Comparison of ENCODE assay signal across 8 cellular contexts in genomic region chr17:79009397-79010303, GRCh38. TPM values are rescaled to one million over a fixed set of nuclear protein-coding genes. Genes with fewer than 3 reads are reported as not detected.
DNase-seq lines count a peak whose midpoint lies in the region; ATAC-seq and TF ChIP-seq lines count a peak whose summit lies in the region.

TSS of gene CANT1 (minus strand) at chr17:79009764. CDS start at chr17:78997622, 12,142 bp downstream.

- H3K27ac ChIP-seq in ectodermal cell (ENCODE audit: insufficient read depth, low read depth, low read length, poor library complexity, severe bottlenecking), result no peak within 1 kb of the TSS
- H3K27ac ChIP-seq in lung (ENCODE audit: low read depth in 1 of 2, low read length in 1 of 2), result peak within 1 kb of the TSS; percentile 86 to 97

- peaks cover 3% of the 10 kb centered on the region for H3K9me3 Mint-ChIP-seq in activated CD4-positive, alpha-beta memory T cell treated with anti-CD3 and anti-CD28 coated beads, Interleukin-2, amount 10 ng/mL, durations not matched to agents 7 days and 5 days

- peak within 1 kb of the TSS; percentile 70 for H3K4me3 ChIP-seq in ectodermal cell (ENCODE audit: insufficient read depth, low read depth, low read length)
- peak within 1 kb of the TSS; percentile 83 for H3K4me3 ChIP-seq in lung

- H3K27me3 Mint-ChIP-seq in activated CD4-positive, alpha-beta memory T cell treated with anti-CD3 and anti-CD28 coated beads, Interleukin-2, amount 10 ng/mL, durations not matched to agents 7 days and 5 days, result peaks cover 12% of the 10 kb centered on the region

- H3K36me3 ChIP-seq in ectodermal cell (ENCODE audit: control insufficient read depth, insufficient read depth, low read length) (no peaks in the 10 kb centered on the region), lung (ENCODE audit: control insufficient read depth in 2 of 2, insufficient read depth in 2 of 2, low read length in 2 of 2) (peaks cover 0 to 5% of the 10 kb centered on the region in 2 donors)

- H3K4me1 Mint-ChIP-seq in activated CD4-positive, alpha-beta memory T cell treated with anti-CD3 and anti-CD28 coated beads, Interleukin-2, amount 10 ng/mL, durations not matched to agents 7 days and 5 days, result peaks cover 52% of the 10 kb centered on the region

- CTCF ChIA-PET in activated CD4-positive, alpha-beta memory T cell treated with anti-CD3 and anti-CD28 coated beads, Interleukin-2, amount 10 ng/mL, durations not matched to agents 7 days and 5 days (lab: Charles Lee), result interaction anchor here (0.7 kb wide), 1 partner anchor 12 kb away, joined by 3 read pairs; no protein-coding TSS in a partner anchor

- 8% methylated on average over 73 of the region's 73 CpGs for WGBS in ectodermal cell, 2 experiments
- 1% methylated on average over 57 to 73 of the region's 73 CpGs for WGBS in lung, 2 donors

- H3K9me3 ChIP-seq in ectodermal cell (ENCODE audit: control insufficient read depth, low read length) (no peaks in the 10 kb centered on the region), lung (ENCODE audit: control insufficient read depth in 2 of 2, insufficient read depth in 1 of 2, low read length in 1 of 2) (no peaks in the 10 kb centered on the region)

- H3K27ac Mint-ChIP-seq in activated CD4-positive, alpha-beta memory T cell treated with anti-CD3 and anti-CD28 coated beads, Interleukin-2, amount 10 ng/mL, durations not matched to agents 7 days and 5 days, result peak within 1 kb of the TSS; percentile 90

- peak; percentile 84 to 89 for DNase-seq in AML-193 (lab: John Stamatoyannopoulos, UW)
- peak; percentile 72 for DNase-seq in NCI-H526 treated with DMSO at 0.1 percent for 48 hours (lab: John Stamatoyannopoulos, UW)
- peak; percentile 88 for DNase-seq in activated CD4-positive, alpha-beta memory T cell treated with anti-CD3 and anti-CD28 coated beads, Interleukin-2, amount 10 ng/mL, durations not matched to agents 7 days and 5 days
- DNase-seq in lung (ENCODE audit: low spot score), result peak; percentile 77
- DNase-seq in stimulated activated CD4-positive, alpha-beta T cell treated with anti-CD3 and anti-CD28 coated beads, TNF-alpha, amount 100 ng/mL, for 4 hours (ENCODE audit: low read depth in 3 of 3), result peak; percentile 61 to 64 (median 62)

- POLR2A ChIA-PET in activated CD4-positive, alpha-beta memory T cell treated with anti-CD3 and anti-CD28 coated beads, Interleukin-2, amount 10 ng/mL, durations not matched to agents 7 days and 5 days (lab: Charles Lee), result interaction anchor here (0.6 to 0.9 kb wide), 5 partner anchors 9 to 185 kb away, joined by 3 read pairs; partner anchors contain the start of gene ENGASE

- H3K27me3 ChIP-seq in ectodermal cell (ENCODE audit: control insufficient read depth, insufficient read depth, low read length, poor library complexity, severe bottlenecking) (peaks cover 5% of the 10 kb centered on the region), lung (ENCODE audit: control insufficient read depth, insufficient read depth) (no peaks in the 10 kb centered on the region)

- H3K4me3 Mint-ChIP-seq in activated CD4-positive, alpha-beta memory T cell treated with anti-CD3 and anti-CD28 coated beads, Interleukin-2, amount 10 ng/mL, durations not matched to agents 7 days and 5 days, result peak within 1 kb of the TSS; percentile 94

- TF ChIP-seq CTCF in lung (IDR thresholded peaks at IDR 0.05; ENCODE audit: control extremely low read depth, extremely low read depth), result no peak

- ATAC-seq in GM18909 (IDR thresholded peaks at IDR 0.05; ENCODE audit: poor library complexity, unreplicated experiment) (peak; percentile 92), HG03175 (IDR thresholded peaks at IDR 0.05; ENCODE audit: unreplicated experiment) (peak; percentile 94), lung (ENCODE audit: insufficient read depth, low FRiP score) (peak; percentile 90)

- H3K4me1 ChIP-seq in ectodermal cell (ENCODE audit: control insufficient read depth, insufficient read depth, low read length) (peaks cover 4% of the 10 kb centered on the region), lung (ENCODE audit: control insufficient read depth in 2 of 2, insufficient read depth in 2 of 2, low read length in 2 of 2) (peaks cover 0 to 29% of the 10 kb centered on the region in 2 donors)

- peaks cover 17% of the 10 kb centered on the region for H3K36me3 Mint-ChIP-seq in activated CD4-positive, alpha-beta memory T cell treated with anti-CD3 and anti-CD28 coated beads, Interleukin-2, amount 10 ng/mL, durations not matched to agents 7 days and 5 days (ENCODE audit: low read depth)

RNA-seq across cellular contexts. Expression of gene CANT1, which starts in this region (rescaled TPM):
- total RNA-seq in activated CD4-positive, alpha-beta memory T cell treated with anti-CD3 and anti-CD28 coated beads, Interleukin-2, amount 10 ng/mL, durations not matched to agents 7 days and 5 days, result 10 to 100 TPM; 78.4 to 81.1 TPM
- polyA plus RNA-seq in ectodermal cell (2013, experiment 1 of 4), result 53.4 TPM
- polyA plus RNA-seq in ectodermal cell (2013, experiment 2 of 4), result 59.5 TPM
- 45.2 TPM for polyA plus RNA-seq in ectodermal cell (2013, experiment 3 of 4)
- 48.6 TPM for polyA plus RNA-seq in ectodermal cell (2013, experiment 4 of 4)
- 10 to 100 TPM; 31.4 to 75.8 TPM for total RNA-seq in lung
- 10 to 100 TPM in 1 of 2 donors, 1 to 10 TPM in 1; 8.5 to 66.0 TPM for polyA plus RNA-seq in lung
